Comparison of ENCODE assay signal across 21 cellular contexts in genomic region chr13:31437975-31438374, GRCh38.
DNase-seq lines count a peak whose midpoint lies in the region; ATAC-seq and TF ChIP-seq lines count a peak whose summit lies in the region.
"Had no signal": no experiment of that assay in that cellular context is flagged by ENCODE, and none has a peak within 500 bp of the region (broad histone marks: within the 10 kb centered on the region; RNA-seq: fewer than 3 reads in every experiment).

No MANE protein-coding gene starts in this region.

- H2AFZ ChIP-seq in GM23338 = peak overlapping the region; percentile 14; the same call in 1 of the 2 replicates
- peak overlapping the region; percentile 18 for H2AFZ ChIP-seq in SU-DHL-6 (ENCODE audit: low read depth, low read length, severe bottlenecking)

- no peaks in the 10 kb centered on the region for H3K36me3 Mint-ChIP-seq in GM23338 (ENCODE audit: low read depth)
- H3K36me3 Mint-ChIP-seq: CD4-positive, CD25-positive, alpha-beta regulatory T cell had no signal

- H4K20me1 ChIP-seq in GM23338 (replicated peaks; ENCODE audit: insufficient read depth) (no peaks in the 10 kb centered on the region), SU-DHL-6 (ENCODE audit: low read depth, low read length) (no peaks in the 10 kb centered on the region)

- ATAC-seq in GM23338 = no peak
- ATAC-seq in foreskin keratinocyte = peak; percentile 20
- ATAC-seq: PC-3 had no signal

- H3F3A ChIP-seq in GM23338 (replicated peaks; ENCODE audit: low read depth) (no peaks in the 10 kb centered on the region), SU-DHL-6 (ENCODE audit: insufficient read depth) (no peaks in the 10 kb centered on the region)

- H3K4me3 ChIP-seq in GM23338 (no peak overlapping the region), SU-DHL-6 (ENCODE audit: insufficient read depth, low read length, poor library complexity, severe bottlenecking) (no peak overlapping the region), testis (no peak overlapping the region)
- H3K4me3 ChIP-seq: SJSA1 had no signal

- no peaks in the 10 kb centered on the region for H3K27me3 Mint-ChIP-seq in GM23338 (ENCODE audit: insufficient read depth, low read depth, poor library complexity)

- no peak overlapping the region for H3K27ac Mint-ChIP-seq in GM23338
- H3K27ac Mint-ChIP-seq: CD4-positive, CD25-positive, alpha-beta regulatory T cell; H9 had no signal

- H3K4me3 Mint-ChIP-seq in GM23338 = no peak overlapping the region
- H3K4me3 Mint-ChIP-seq: CD4-positive, CD25-positive, alpha-beta regulatory T cell; H9 had no signal

- H3K79me2 ChIP-seq in GM23338 (replicated peaks; ENCODE audit: insufficient read depth) (no peaks in the 10 kb centered on the region), SU-DHL-6 (ENCODE audit: insufficient read depth, low read length) (no peaks in the 10 kb centered on the region)

- no peak overlapping the region for H3K27ac ChIP-seq in GM23338 (ENCODE audit: low read depth)
- no peak overlapping the region for H3K27ac ChIP-seq in SU-DHL-6 (ENCODE audit: low read depth, low read length)
- no peak overlapping the region for H3K27ac ChIP-seq in foreskin keratinocyte
- H3K27ac ChIP-seq in testis = no peak overlapping the region
- H3K27ac ChIP-seq: SJSA1 had no signal

- H3K9ac ChIP-seq in SU-DHL-6 (ENCODE audit: low read length) = no peak overlapping the region

- H3K36me3 ChIP-seq in GM23338 (ENCODE audit: insufficient read depth) = no peaks in the 10 kb centered on the region
- H3K36me3 ChIP-seq in SU-DHL-6 (ENCODE audit: low read length) = no peaks in the 10 kb centered on the region
- no peaks in the 10 kb centered on the region for H3K36me3 ChIP-seq in testis (ENCODE audit: low read depth, missing control alignments)
- H3K36me3 ChIP-seq: SJSA1 had no signal

- no peaks in the 10 kb centered on the region for H3K4me1 ChIP-seq in GM23338 (ENCODE audit: insufficient read depth)
- no peaks in the 10 kb centered on the region for H3K4me1 ChIP-seq in foreskin keratinocyte
- no peaks in the 10 kb centered on the region for H3K4me1 ChIP-seq in testis
- H3K4me1 ChIP-seq: SJSA1 had no signal

- H3K4me2 ChIP-seq in GM23338 = no peak overlapping the region
- H3K4me2 ChIP-seq in SU-DHL-6 (ENCODE audit: low read depth, low read length, poor library complexity, severe bottlenecking) = no peak overlapping the region

- intact Hi-C loops in testis (cut with DNase I; ENCODE audit: low total_unique reads) = no loop called here

- H3K9me3 ChIP-seq in SU-DHL-6 (ENCODE audit: insufficient read depth, low read length) (no peaks in the 10 kb centered on the region), testis (no peaks in the 10 kb centered on the region)
- H3K9me3 ChIP-seq: SJSA1 had no signal

- TF ChIP-seq POLR2A in testis (IDR thresholded peaks at IDR 0.05) = no peak

- WGBS in testis, 2 donors = 89 to 90% methylated on average over 3 of the region's 3 CpGs

- H3K9me3 Mint-ChIP-seq in GM23338 = no peaks in the 10 kb centered on the region
- H3K9me3 Mint-ChIP-seq: CD4-positive, CD25-positive, alpha-beta regulatory T cell; H9 had no signal

- H3K9me2 ChIP-seq in GM23338 (ENCODE audit: insufficient read depth) (no peaks in the 10 kb centered on the region), SU-DHL-6 (replicated peaks; ENCODE audit: insufficient read depth, low read length) (no peaks in the 10 kb centered on the region)

- no peaks in the 10 kb centered on the region for H3K27me3 ChIP-seq in GM23338 (ENCODE audit: insufficient read depth)
- 0 out of 2 replicates have a peak, but pooled peaks cover 3% of the 10 kb centered on the region for H3K27me3 ChIP-seq in SU-DHL-6 (ENCODE audit: low read length)
- H3K27me3 ChIP-seq in foreskin keratinocyte = peaks cover 26% of the 10 kb centered on the region
- H3K27me3 ChIP-seq in testis = no peaks in the 10 kb centered on the region
- H3K27me3 ChIP-seq: SJSA1 had no signal

- peaks cover 4% of the 10 kb centered on the region; the same call in 1 of the 3 replicates for H3K4me1 Mint-ChIP-seq in GM23338
- H3K4me1 Mint-ChIP-seq: CD4-positive, CD25-positive, alpha-beta regulatory T cell had no signal

- TF ChIP-seq CTCF in GM23338 (conservative IDR thresholded peaks at IDR 0.05; ENCODE audit: low read depth in 2 of 2) (no peak), SU-DHL-6 (IDR thresholded peaks at IDR 0.05; ENCODE audit: insufficient read depth, low read length, poor library complexity, severe bottlenecking) (no peak), foreskin keratinocyte (conservative IDR thresholded peaks at IDR 0.05) (no peak), testis (IDR thresholded peaks at IDR 0.05) (no peak)

- DNase-seq in COLO829 (ENCODE audit: low spot score) = peak; percentile 6
- no peak for DNase-seq in GM23338 (ENCODE audit: low spot score)
- DNase-seq in foreskin keratinocyte = peak; percentile 1 to 58
- no peak for DNase-seq in testis
- DNase-seq in medulla oblongata (ENCODE audit: extremely low spot score) = no peak
- DNase-seq in COLO668 (lab: John Stamatoyannopoulos, UW; ENCODE audit: unreplicated experiment) = no peak
- DNase-seq in stimulated activated CD8-positive, alpha-beta memory T cell treated with anti-CD3 and anti-CD28 coated beads, Interleukin-4, amount 100 ng/mL, for 48 hours = no peak
- DNase-seq: AML-193; CD4-positive, CD25-positive, alpha-beta regulatory T cell; DMS79 treated with DMSO at 0.1 percent for 48 hours; GF-D8; H9; MV-4-11; NCI-H1417 treated with DMSO at 0.1 percent for 48 hours; NCI-H1930; NCI-H2171 treated with DMSO at 0.1 percent for 48 hours; NCI-H446 treated with DMSO at 0.1 percent for 48 hours; NCI-H748 treated with DMSO at 0.1 percent for 48 hours; PC-3 had no signal

TF ChIP-seq in GM23338, 12 proteins besides CTCF, POLR2A, EP300 and RAD21 (continues in another document):
- TF ChIP-seq EZH2phosphoT487 (IDR thresholded peaks at IDR 0.05; ENCODE audit: unreplicated experiment) (no peak), JUNB (IDR thresholded peaks at IDR 0.05; ENCODE audit: unreplicated experiment) (no peak), CREB1 (CRISPR knock-in tag; IDR thresholded peaks at IDR 0.05; ENCODE audit: low read depth) (no peak), NANOG (IDR thresholded peaks at IDR 0.05; ENCODE audit: borderline replicate concordance) (no peak), POLR2AphosphoS5 (IDR thresholded peaks at IDR 0.05; ENCODE audit: low read depth) (no peak)
- TF ChIP-seq, protein P1, sequence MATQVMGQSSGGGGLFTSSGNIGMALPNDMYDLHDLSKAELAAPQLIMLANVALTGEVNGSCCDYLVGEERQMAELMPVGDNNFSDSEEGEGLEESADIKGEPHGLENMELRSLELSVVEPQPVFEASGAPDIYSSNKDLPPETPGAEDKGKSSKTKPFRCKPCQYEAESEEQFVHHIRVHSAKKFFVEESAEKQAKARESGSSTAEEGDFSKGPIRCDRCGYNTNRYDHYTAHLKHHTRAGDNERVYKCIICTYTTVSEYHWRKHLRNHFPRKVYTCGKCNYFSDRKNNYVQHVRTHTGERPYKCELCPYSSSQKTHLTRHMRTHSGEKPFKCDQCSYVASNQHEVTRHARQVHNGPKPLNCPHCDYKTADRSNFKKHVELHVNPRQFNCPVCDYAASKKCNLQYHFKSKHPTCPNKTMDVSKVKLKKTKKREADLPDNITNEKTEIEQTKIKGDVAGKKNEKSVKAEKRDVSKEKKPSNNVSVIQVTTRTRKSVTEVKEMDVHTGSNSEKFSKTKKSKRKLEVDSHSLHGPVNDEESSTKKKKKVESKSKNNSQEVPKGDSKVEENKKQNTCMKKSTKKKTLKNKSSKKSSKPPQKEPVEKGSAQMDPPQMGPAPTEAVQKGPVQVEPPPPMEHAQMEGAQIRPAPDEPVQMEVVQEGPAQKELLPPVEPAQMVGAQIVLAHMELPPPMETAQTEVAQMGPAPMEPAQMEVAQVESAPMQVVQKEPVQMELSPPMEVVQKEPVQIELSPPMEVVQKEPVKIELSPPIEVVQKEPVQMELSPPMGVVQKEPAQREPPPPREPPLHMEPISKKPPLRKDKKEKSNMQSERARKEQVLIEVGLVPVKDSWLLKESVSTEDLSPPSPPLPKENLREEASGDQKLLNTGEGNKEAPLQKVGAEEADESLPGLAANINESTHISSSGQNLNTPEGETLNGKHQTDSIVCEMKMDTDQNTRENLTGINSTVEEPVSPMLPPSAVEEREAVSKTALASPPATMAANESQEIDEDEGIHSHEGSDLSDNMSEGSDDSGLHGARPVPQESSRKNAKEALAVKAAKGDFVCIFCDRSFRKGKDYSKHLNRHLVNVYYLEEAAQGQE (IDR thresholded peaks at IDR 0.05; ENCODE audit: unreplicated experiment) = no peak

Comparison
In these comparisons a context has a peak if more than half of its experiments do, and no peak if none do; other contexts are left out.
1. DNase-seq: peak in COLO829 (single experiment) and foreskin keratinocyte (2 of 2); none in GM23338 (single experiment), testis (single experiment), medulla oblongata (single experiment), COLO668 (single experiment) and stimulated activated CD8-positive, alpha-beta memory T cell treated with anti-CD3 and anti-CD28 coated beads, Interleukin-4, amount 100 ng/mL, for 48 hours (single experiment).